Comparison of ENCODE assay signal across 1 cellular context in genomic region chr6:13605634-13606033, GRCh38.
TF ChIP-seq lines count a peak whose summit lies in the region.

No MANE protein-coding gene starts in this region.

TF ChIP-seq in HepG2, 621 proteins besides CTCF, POLR2A, EP300 and RAD21:
- TF ChIP-seq ZNF180 (CRISPR knock-in tag; IDR thresholded peaks at IDR 0.05; ENCODE audit: borderline replicate concordance, low read depth) (no peak), POLR2G (IDR thresholded peaks at IDR 0.05; ENCODE audit: low read depth, low read length) (0 out of 2 replicates have a peak, but pooled peaks have one; percentile 15), KLF16 (CRISPR knock-in tag; IDR thresholded peaks at IDR 0.05) (0 out of 4 replicates have a peak, but pooled peaks of 1 of the 2 experiments have one; percentile 2), ZNF7 (CRISPR knock-in tag; IDR thresholded peaks at IDR 0.05) (no peak), ZFY (CRISPR knock-in tag; IDR thresholded peaks at IDR 0.05) (peak; percentile 30; the same call in 1 of the 2 replicates), CHD4 (IDR thresholded peaks at IDR 0.05; ENCODE audit: borderline replicate concordance, low read length) (peak; percentile 19; the same call in 1 of the 2 replicates), PPARG (CRISPR knock-in tag; conservative IDR thresholded peaks at IDR 0.05) (peak; percentile 62; the same call in 1 of the 2 replicates)
